Comparison of ENCODE assay signal across 8 cellular contexts in the genomic region with DNA sequence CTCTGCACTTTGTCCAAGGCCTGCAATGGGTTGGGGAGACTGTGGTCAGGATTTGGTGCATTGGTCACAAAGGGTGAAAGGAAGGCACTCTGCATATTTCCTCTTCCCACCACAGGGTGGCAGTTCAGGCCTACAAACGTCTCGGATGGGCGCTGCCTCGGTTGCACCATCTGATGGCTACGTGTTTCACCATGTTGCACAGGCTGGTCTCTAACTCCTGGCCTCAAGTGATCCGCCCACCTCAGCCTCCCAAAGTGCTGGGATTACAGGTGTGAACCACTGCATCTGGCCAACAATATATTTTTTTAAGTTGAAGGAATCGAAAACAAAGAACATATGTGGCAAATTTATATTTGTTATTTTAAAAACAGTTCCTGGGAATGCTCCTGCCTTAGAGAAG.
DNase-seq lines count a peak whose midpoint lies in the region; ATAC-seq and TF ChIP-seq lines count a peak whose summit lies in the region.

No MANE protein-coding gene starts in this region.

- POLR2A ChIA-PET in HEK293 (lab: Yijun Ruan, JAX), result no interaction called here

- H3K4me1 Mint-ChIP-seq in memory B cell, result peaks cover 17% of the 10 kb centered on the region

- H3K27ac ChIP-seq in HEK293 (ENCODE audit: extremely low read depth, low read depth, low read length), result no peak overlapping the region

- H3K9me3 ChIP-seq in HEK293 (ENCODE audit: control insufficient read depth, insufficient read depth, low read depth, low read length), result no peaks in the 10 kb centered on the region

- no peak overlapping the region for H3K27ac Mint-ChIP-seq in memory B cell

- H3K36me3 Mint-ChIP-seq in memory B cell, result no peaks in the 10 kb centered on the region

- H3K36me3 ChIP-seq in HEK293 (ENCODE audit: control insufficient read depth in 2 of 2, insufficient read depth in 1 of 2, low read length in 2 of 2), result no peaks in the 10 kb centered on the region

- peaks cover 18% of the 10 kb centered on the region for H3K27me3 Mint-ChIP-seq in memory B cell

- ATAC-seq in memory B cell (ENCODE audit: low read depth) (peak; percentile 78), GM18519 (IDR thresholded peaks at IDR 0.05; ENCODE audit: low FRiP score, unreplicated experiment) (no peak)

- TF ChIP-seq CTCF in HEK293 (tag by site-specific recombination; IDR thresholded peaks at IDR 0.05), result peak; percentile 97

- DNase-seq in COR-L47 (lab: John Stamatoyannopoulos, UW) (peak; percentile 56), NCI-H510A (lab: John Stamatoyannopoulos, UW) (peak; percentile 27), memory B cell (ENCODE audit: low spot score in 2 of 2) (peak; percentile 26 to 32)
- DNase-seq in activated CD4-positive, alpha-beta T cell treated with anti-CD3 and anti-CD28 coated beads, Interleukin-2, amount 50 U/mL, for 4 hours, result peak; percentile 21 to 31
- peak; percentile 15 for DNase-seq in effector CD8-positive, alpha-beta T cell (lab: John Stamatoyannopoulos, UW)
- DNase-seq in stimulated activated CD8-positive, alpha-beta memory T cell treated with anti-CD3 and anti-CD28 coated beads, Interleukin-4, amount 100 ng/mL, for 48 hours, result peak; percentile 73

- H3K4me1 ChIP-seq in HEK293 (ENCODE audit: control insufficient read depth, insufficient read depth, low read length), result no peaks in the 10 kb centered on the region

- H3K4me3 ChIP-seq in HEK293 (ENCODE audit: low read depth, low read length), result no peak overlapping the region

- peak overlapping the region; percentile 31 for H3K4me3 Mint-ChIP-seq in memory B cell

- H3K9me3 Mint-ChIP-seq in memory B cell, result no peaks in the 10 kb centered on the region

- CTCF ChIA-PET in HEK293 (lab: Yijun Ruan, JAX), result interaction anchor here (0.6 to 5.3 kb wide), 12 partner anchors 8 to 949 kb away, joined by 4 to 96 read pairs (median 10); a partner anchor contains a TSS

TF ChIP-seq in HEK293, 187 proteins besides CTCF, POLR2A, EP300 and RAD21:
- TF ChIP-seq KLF16 (tag by site-specific recombination; IDR thresholded peaks at IDR 0.05) (0 out of 2 replicates have a peak, but pooled peaks have one; percentile 58), YY1 (tag by site-specific recombination; IDR thresholded peaks at IDR 0.05) (no peak), ZNF335 (tag by site-specific recombination; conservative IDR thresholded peaks at IDR 0.05) (0 out of 2 replicates have a peak, but pooled peaks have one; percentile 12), SCRT1 (tag by site-specific recombination; IDR thresholded peaks at IDR 0.05; ENCODE audit: borderline replicate concordance) (peak; percentile 59; the same call in 1 of the 2 replicates), ZBTB17 (tag by site-specific recombination; IDR thresholded peaks at IDR 0.05) (peak; percentile 50; the same call in 1 of the 2 replicates), HOXA7 (CRISPR knock-in tag; IDR thresholded peaks at IDR 0.05; ENCODE audit: borderline replicate concordance) (no peak), SCRT2 (tag by site-specific recombination; IDR thresholded peaks at IDR 0.05) (peak; percentile 74), KLF10 (tag by site-specific recombination; IDR thresholded peaks at IDR 0.05) (peak; percentile 59), ZEB2 (tag by site-specific recombination; IDR thresholded peaks at IDR 0.05) (peak; percentile 50), ZNF654 (tag by site-specific recombination; IDR thresholded peaks at IDR 0.05; ENCODE audit: low read depth) (peak; percentile 93), ZNF2 (tag by site-specific recombination; IDR thresholded peaks at IDR 0.05) (peak; percentile 82)
- TF ChIP-seq, protein P1, sequence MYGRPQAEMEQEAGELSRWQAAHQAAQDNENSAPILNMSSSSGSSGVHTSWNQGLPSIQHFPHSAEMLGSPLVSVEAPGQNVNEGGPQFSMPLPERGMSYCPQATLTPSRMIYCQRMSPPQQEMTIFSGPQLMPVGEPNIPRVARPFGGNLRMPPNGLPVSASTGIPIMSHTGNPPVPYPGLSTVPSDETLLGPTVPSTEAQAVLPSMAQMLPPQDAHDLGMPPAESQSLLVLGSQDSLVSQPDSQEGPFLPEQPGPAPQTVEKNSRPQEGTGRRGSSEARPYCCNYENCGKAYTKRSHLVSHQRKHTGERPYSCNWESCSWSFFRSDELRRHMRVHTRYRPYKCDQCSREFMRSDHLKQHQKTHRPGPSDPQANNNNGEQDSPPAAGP (tag by site-specific recombination; IDR thresholded peaks at IDR 0.05), result peak; percentile 39; the same call in 1 of the 2 replicates
- TF ChIP-seq, protein P2, sequence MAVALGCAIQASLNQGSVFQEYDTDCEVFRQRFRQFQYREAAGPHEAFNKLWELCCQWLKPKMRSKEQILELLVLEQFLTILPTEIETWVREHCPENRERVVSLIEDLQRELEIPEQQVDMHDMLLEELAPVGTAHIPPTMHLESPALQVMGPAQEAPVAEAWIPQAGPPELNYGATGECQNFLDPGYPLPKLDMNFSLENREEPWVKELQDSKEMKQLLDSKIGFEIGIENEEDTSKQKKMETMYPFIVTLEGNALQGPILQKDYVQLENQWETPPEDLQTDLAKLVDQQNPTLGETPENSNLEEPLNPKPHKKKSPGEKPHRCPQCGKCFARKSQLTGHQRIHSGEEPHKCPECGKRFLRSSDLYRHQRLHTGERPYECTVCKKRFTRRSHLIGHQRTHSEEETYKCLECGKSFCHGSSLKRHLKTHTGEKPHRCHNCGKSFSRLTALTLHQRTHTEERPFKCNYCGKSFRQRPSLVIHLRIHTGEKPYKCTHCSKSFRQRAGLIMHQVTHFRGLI (tag by site-specific recombination; IDR thresholded peaks at IDR 0.05), result peak; percentile 33; the same call in 1 of the 2 replicates
- TF ChIP-seq, protein P3, sequence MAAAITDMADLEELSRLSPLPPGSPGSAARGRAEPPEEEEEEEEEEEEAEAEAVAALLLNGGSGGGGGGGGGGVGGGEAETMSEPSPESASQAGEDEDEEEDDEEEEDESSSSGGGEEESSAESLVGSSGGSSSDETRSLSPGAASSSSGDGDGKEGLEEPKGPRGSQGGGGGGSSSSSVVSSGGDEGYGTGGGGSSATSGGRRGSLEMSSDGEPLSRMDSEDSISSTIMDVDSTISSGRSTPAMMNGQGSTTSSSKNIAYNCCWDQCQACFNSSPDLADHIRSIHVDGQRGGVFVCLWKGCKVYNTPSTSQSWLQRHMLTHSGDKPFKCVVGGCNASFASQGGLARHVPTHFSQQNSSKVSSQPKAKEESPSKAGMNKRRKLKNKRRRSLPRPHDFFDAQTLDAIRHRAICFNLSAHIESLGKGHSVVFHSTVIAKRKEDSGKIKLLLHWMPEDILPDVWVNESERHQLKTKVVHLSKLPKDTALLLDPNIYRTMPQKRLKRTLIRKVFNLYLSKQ (tag by site-specific recombination; IDR thresholded peaks at IDR 0.05; ENCODE audit: borderline replicate concordance), result no peak
TF ChIP-seq in HEK293: peak in this region for 11.

Comparison
In these comparisons a context has a peak if more than half of its experiments do, and no peak if none do; other contexts are left out.
1. DNase-seq: peak in every context shown above with its lines; median percentile 73 in stimulated activated CD8-positive, alpha-beta memory T cell treated with anti-CD3 and anti-CD28 coated beads, Interleukin-4, amount 100 ng/mL, for 48 hours; 56 in COR-L47; 29 in memory B cell; 27 in NCI-H510A; 26 in activated CD4-positive, alpha-beta T cell treated with anti-CD3 and anti-CD28 coated beads, Interleukin-2, amount 50 U/mL, for 4 hours; 15 in effector CD8-positive, alpha-beta T cell.